In the genomic region with DNA sequence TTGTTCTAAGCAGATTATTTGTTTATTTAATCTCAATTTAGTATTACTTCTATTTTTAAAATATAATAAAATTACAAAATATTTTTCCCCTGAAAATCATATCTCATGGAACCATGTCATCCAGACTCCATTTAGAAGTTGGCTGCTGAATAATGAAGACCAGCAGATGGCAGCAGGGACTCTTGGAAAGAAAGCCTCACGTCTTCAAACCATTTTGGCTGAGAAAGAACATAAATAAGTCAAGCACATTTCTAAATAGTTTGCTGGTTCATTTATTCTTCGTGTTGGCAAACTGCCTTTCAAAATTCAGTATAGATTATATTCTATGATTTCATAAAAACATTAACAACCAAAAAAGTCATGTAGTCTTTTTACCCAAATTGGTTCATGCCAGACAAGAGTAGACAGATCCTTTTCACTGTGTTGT, we compare ENCODE assay signal across 8 cellular contexts.
A peak's percentile ranks its signal among the peaks of the same experiment; 100 is the strongest.
DNase-seq lines count a peak whose midpoint lies in the region; ATAC-seq and TF ChIP-seq lines count a peak whose summit lies in the region.

No MANE protein-coding gene starts in this region.

- intact Hi-C loops in esophagus muscularis mucosa (cut with DNase I) = loop anchor here (2.0 kb wide), 2 partner anchors 69 to 207 kb away; no protein-coding TSS in a partner anchor

- no peak overlapping the region for H3K27ac ChIP-seq in esophagus muscularis mucosa (replicated peaks in 1 of 4)

- H3K4me3 Mint-ChIP-seq in nephron progenitor cell = no peak overlapping the region

- ATAC-seq in HG03460 (IDR thresholded peaks at IDR 0.05; ENCODE audit: unreplicated experiment) = no peak

- no peaks in the 10 kb centered on the region for H3K36me3 Mint-ChIP-seq in nephron progenitor cell (ENCODE audit: low read depth)

- TF ChIP-seq CTCF in esophagus muscularis mucosa (IDR thresholded peaks at IDR 0.05) (peak; percentile 74 to 82 (median 78)), nephron progenitor cell (IDR thresholded peaks at IDR 0.05) (peak; percentile 69)

- WGBS in esophagus muscularis mucosa = 0% methylated on average over 2 of the region's 2 CpGs

- no peaks in the 10 kb centered on the region for H3K27me3 Mint-ChIP-seq in nephron progenitor cell (ENCODE audit: low read depth, poor library complexity)

- TF ChIP-seq POLR2A in esophagus muscularis mucosa (IDR thresholded peaks at IDR 0.05; ENCODE audit: low read depth) = no peak

- no peak for TF ChIP-seq EP300 in esophagus muscularis mucosa (IDR thresholded peaks at IDR 0.05)

- no peaks in the 10 kb centered on the region for H3K36me3 ChIP-seq in esophagus muscularis mucosa

- in situ Hi-C loops in G401 (cut with HindIII; ENCODE audit: low sequenced_read_pairs) = no loop called here

- H3K4me1 Mint-ChIP-seq in nephron progenitor cell = peaks cover 11% of the 10 kb centered on the region

- no peaks in the 10 kb centered on the region for H3K9me3 Mint-ChIP-seq in nephron progenitor cell

- H3K4me1 ChIP-seq in esophagus muscularis mucosa = peaks cover 0 to 25% (median 10%) of the 10 kb centered on the region in 4 donors

- H3K27ac Mint-ChIP-seq in nephron progenitor cell = no peak overlapping the region

- H3K4me3 ChIP-seq in esophagus muscularis mucosa = no peak overlapping the region

- DNase-seq in A172 (ENCODE audit: low spot score) (peak; percentile 11), G401 (ENCODE audit: low spot score) (peak; percentile 91), NCI-H1048 (lab: John Stamatoyannopoulos, UW) (peak; percentile 24), SKM-1 (lab: John Stamatoyannopoulos, UW; ENCODE audit: unreplicated experiment) (peak; percentile 14), esophagus muscularis mucosa (ENCODE audit: extremely low spot score) (no peak), nephron progenitor cell (peak; percentile 43), NCI-H128 (lab: John Stamatoyannopoulos, UW; ENCODE audit: unreplicated experiment) (no peak)

- no peaks in the 10 kb centered on the region for H3K27me3 ChIP-seq in esophagus muscularis mucosa

- H3K9me3 ChIP-seq in esophagus muscularis mucosa = no peaks in the 10 kb centered on the region

Comparison
In these comparisons a context has a peak if more than half of its experiments do, and no peak if none do; other contexts are left out.
1. DNase-seq: peak in A172 (single experiment), G401 (single experiment), NCI-H1048 (single experiment), SKM-1 (single experiment) and nephron progenitor cell (single experiment); none in esophagus muscularis mucosa (single experiment) and NCI-H128 (single experiment).